Comparison of ENCODE assay signal across 8 cellular contexts in genomic region chr3:141243295-141243707, GRCh38. TPM values are rescaled to one million over a fixed set of nuclear protein-coding genes. Genes with fewer than 3 reads are reported as not detected.
DNase-seq lines count a peak whose midpoint lies in the region.

No MANE protein-coding gene starts in this region.

- DNase-seq in NCI-H69 (lab: John Stamatoyannopoulos, UW) = peak; percentile 70
- DNase-seq in activated T-helper 1 cell treated with anti-CD3 and anti-CD28 coated beads, Interleukin-12 subunit alpha, Interleukin-12 subunit beta, Interleukin-2, Interleukin-4 antibody, amounts not matched to agents 30 ng/mL and 10 ng/mL and 1 ng/mL, durations not matched to agents 14 hours and 24 hours and 36 hours (ENCODE audit: low spot score) = peak; percentile 34
- peak; percentile 63 for DNase-seq in islet precursor cell
- DNase-seq in stimulated activated CD8-positive, alpha-beta memory T cell treated with anti-CD3 and anti-CD28 coated beads, Interleukin-4, amount 100 ng/mL, for 24 hours (ENCODE audit: low read depth) = peak; percentile 62
- no peak for DNase-seq in AG08396 (ENCODE audit: low spot score)
- DNase-seq in COR-L47 (lab: John Stamatoyannopoulos, UW) = no peak
- DNase-seq in C1 segment of cervical spinal cord (lab: John Stamatoyannopoulos, UW) = no peak
- DNase-seq in NCI-H82 (lab: John Stamatoyannopoulos, UW) = no peak

- intact Hi-C loops in activated T-helper 1 cell treated with anti-CD3 and anti-CD28 coated beads, Interleukin-12 subunit alpha, Interleukin-12 subunit beta, Interleukin-2, Interleukin-4 antibody, amounts not matched to agents 30 ng/mL and 10 ng/mL and 1 ng/mL, durations not matched to agents 14 hours and 24 hours and 36 hours (cut with micrococcal nuclease) = loop anchor here (1.0 kb wide), 1 partner anchor 13 kb away; no protein-coding TSS in a partner anchor

- peak overlapping the region; percentile 5 for H3K27ac Mint-ChIP-seq in activated T-helper 1 cell treated with anti-CD3 and anti-CD28 coated beads, Interleukin-12 subunit alpha, Interleukin-12 subunit beta, Interleukin-2, Interleukin-4 antibody, amounts not matched to agents 30 ng/mL and 10 ng/mL and 1 ng/mL, durations not matched to agents 14 hours and 24 hours and 36 hours

- no peaks in the 10 kb centered on the region for H3K27me3 Mint-ChIP-seq in activated T-helper 1 cell treated with anti-CD3 and anti-CD28 coated beads, Interleukin-12 subunit alpha, Interleukin-12 subunit beta, Interleukin-2, Interleukin-4 antibody, amounts not matched to agents 30 ng/mL and 10 ng/mL and 1 ng/mL, durations not matched to agents 14 hours and 24 hours and 36 hours (ENCODE audit: insufficient read depth)

- no peaks in the 10 kb centered on the region for H3K9me3 Mint-ChIP-seq in activated T-helper 1 cell treated with anti-CD3 and anti-CD28 coated beads, Interleukin-12 subunit alpha, Interleukin-12 subunit beta, Interleukin-2, Interleukin-4 antibody, amounts not matched to agents 30 ng/mL and 10 ng/mL and 1 ng/mL, durations not matched to agents 14 hours and 24 hours and 36 hours

- peaks cover 22% of the 10 kb centered on the region for H3K36me3 Mint-ChIP-seq in activated T-helper 1 cell treated with anti-CD3 and anti-CD28 coated beads, Interleukin-12 subunit alpha, Interleukin-12 subunit beta, Interleukin-2, Interleukin-4 antibody, amounts not matched to agents 30 ng/mL and 10 ng/mL and 1 ng/mL, durations not matched to agents 14 hours and 24 hours and 36 hours (ENCODE audit: low read depth)

- peak overlapping the region; percentile 39 for H3K4me3 Mint-ChIP-seq in activated T-helper 1 cell treated with anti-CD3 and anti-CD28 coated beads, Interleukin-12 subunit alpha, Interleukin-12 subunit beta, Interleukin-2, Interleukin-4 antibody, amounts not matched to agents 30 ng/mL and 10 ng/mL and 1 ng/mL, durations not matched to agents 14 hours and 24 hours and 36 hours

- peaks cover 40% of the 10 kb centered on the region for H3K4me1 Mint-ChIP-seq in activated T-helper 1 cell treated with anti-CD3 and anti-CD28 coated beads, Interleukin-12 subunit alpha, Interleukin-12 subunit beta, Interleukin-2, Interleukin-4 antibody, amounts not matched to agents 30 ng/mL and 10 ng/mL and 1 ng/mL, durations not matched to agents 14 hours and 24 hours and 36 hours (ENCODE audit: low read depth)

RNA-seq across cellular contexts. Expression of gene PXYLP1, which starts 11.7 kb away (rescaled TPM):
- 11.6 and 12.1 TPM in 2 replicates for total RNA-seq in activated T-helper 1 cell treated with anti-CD3 and anti-CD28 coated beads, Interleukin-12 subunit alpha, Interleukin-12 subunit beta, Interleukin-2, Interleukin-4 antibody, amounts not matched to agents 30 ng/mL and 10 ng/mL and 1 ng/mL, durations not matched to agents 14 hours and 24 hours and 36 hours

Comparison
In these comparisons a context has a peak if more than half of its experiments do, and no peak if none do; other contexts are left out.
1. DNase-seq: peak in NCI-H69 (single experiment), activated T-helper 1 cell treated with anti-CD3 and anti-CD28 coated beads, Interleukin-12 subunit alpha, Interleukin-12 subunit beta, Interleukin-2, Interleukin-4 antibody, amounts not matched to agents 30 ng/mL and 10 ng/mL and 1 ng/mL, durations not matched to agents 14 hours and 24 hours and 36 hours (single experiment), islet precursor cell (single experiment) and stimulated activated CD8-positive, alpha-beta memory T cell treated with anti-CD3 and anti-CD28 coated beads, Interleukin-4, amount 100 ng/mL, for 24 hours (single experiment); none in AG08396 (single experiment), COR-L47 (single experiment), C1 segment of cervical spinal cord (0 of 14) and NCI-H82 (single experiment).